In the genomic region with DNA sequence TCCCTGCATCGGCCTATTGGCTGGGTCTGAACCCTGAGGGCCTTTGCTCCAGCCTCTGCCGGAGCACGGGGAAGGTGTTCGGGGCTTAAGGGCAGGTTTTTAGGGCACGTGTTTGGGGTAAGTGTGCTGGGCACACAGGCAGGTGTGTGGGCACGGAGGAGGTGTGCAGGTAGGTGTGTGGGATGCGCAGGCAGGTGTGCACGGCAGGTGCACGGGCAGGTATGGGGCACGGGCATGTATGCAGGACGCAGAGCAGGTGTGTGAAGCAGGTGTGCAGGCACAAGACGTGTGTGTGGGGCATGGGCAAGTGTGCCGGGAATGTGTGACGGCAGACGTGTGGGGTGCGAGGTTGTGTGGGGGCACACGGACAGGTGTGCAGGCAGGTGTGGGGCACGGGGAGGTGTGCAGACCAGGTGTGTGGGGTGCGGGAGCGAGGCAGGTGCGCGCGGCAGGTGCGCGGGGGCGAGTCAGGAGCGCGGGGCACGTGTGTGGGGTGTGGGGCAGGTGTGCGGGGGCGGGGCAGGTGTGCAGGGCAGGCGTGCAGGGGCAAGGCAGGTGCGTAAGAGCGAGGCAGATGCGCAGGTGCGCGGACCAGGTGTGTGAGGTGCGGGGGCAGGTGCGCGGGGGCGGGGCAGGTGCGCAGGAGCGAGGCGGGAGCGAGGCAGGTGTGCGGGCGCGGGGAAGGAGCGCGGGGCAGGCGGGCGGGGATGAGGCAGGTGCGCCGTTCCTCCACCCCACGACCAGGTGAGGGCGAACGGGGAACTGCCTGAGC, we compare ENCODE assay signal across 8 cellular contexts. TPM values are rescaled to one million over a fixed set of nuclear protein-coding genes. Genes with fewer than 3 reads are reported as not detected.
DNase-seq lines count a peak whose midpoint lies in the region; ATAC-seq and TF ChIP-seq lines count a peak whose summit lies in the region.

No MANE protein-coding gene starts in this region.

- no peak for ATAC-seq in HG03095 (IDR thresholded peaks at IDR 0.05; ENCODE audit: unreplicated experiment)

- H3K4me3 ChIP-seq in AG09309 (ENCODE audit: control insufficient read depth, low read depth, low read length) = peak overlapping the region; percentile 64
- H3K4me3 ChIP-seq in HL-60 (replicated peaks; ENCODE audit: insufficient read depth, low read length) = peak overlapping the region; percentile 62
- H3K4me3 ChIP-seq in astrocyte of the cerebellum (ENCODE audit: low read depth, low read length) = peak overlapping the region; percentile 79
- H3K4me3 ChIP-seq in liver (ENCODE audit: low read depth in 1 of 3, low read length in 3 of 3) = peak overlapping the region; percentile 55 to 81 (median 57)
- H3K4me3 ChIP-seq in thyroid gland (replicated peaks in 1 of 3) = peak overlapping the region; percentile 62 to 74 (median 73)

- peak overlapping the region in 1 of 2 donors; percentile 73 for H3K9ac ChIP-seq in liver (ENCODE audit: low read depth in 1 of 2, low read length in 2 of 2)

- H3K9me3 ChIP-seq in liver (ENCODE audit: control insufficient read depth in 4 of 4, low read length in 3 of 4) = no peaks in the 10 kb centered on the region
- no peaks in the 10 kb centered on the region for H3K9me3 ChIP-seq in thyroid gland

- WGBS in liver = 32% methylated on average over 57 of the region's 57 CpGs
- WGBS in thyroid gland, 2 donors = 29 to 31% methylated on average over 46 to 54 of the region's 57 CpGs

- peaks cover 0 to 4% (median 2%) of the 10 kb centered on the region in 4 donors for H3K36me3 ChIP-seq in liver (ENCODE audit: control insufficient read depth in 4 of 4, insufficient read depth in 3 of 4, low read depth in 1 of 4, low read length in 3 of 4)
- H3K36me3 ChIP-seq in thyroid gland = no peaks in the 10 kb centered on the region

- peaks cover 0 to 7% (median 5%) of the 10 kb centered on the region in 4 donors for H3K4me1 ChIP-seq in liver (ENCODE audit: control insufficient read depth in 4 of 4, insufficient read depth in 4 of 4, low read length in 3 of 4)
- peaks cover 16 to 39% of the 10 kb centered on the region in 2 donors for H3K4me1 ChIP-seq in thyroid gland

- TF ChIP-seq POLR2A in thyroid gland (IDR thresholded peaks at IDR 0.05) = no peak

- in situ Hi-C loops in astrocyte of the cerebellum (cut with HindIII; ENCODE audit: low sequenced_read_pairs) = no loop called here

- H3K27me3 ChIP-seq in HL-60 (ENCODE audit: insufficient read depth, poor library complexity, severe bottlenecking) (no peaks in the 10 kb centered on the region), liver (ENCODE audit: control insufficient read depth in 4 of 4, insufficient read depth in 4 of 4, low read length in 3 of 4) (no peaks in the 10 kb centered on the region), thyroid gland (no peaks in the 10 kb centered on the region)

- peak overlapping the region; percentile 99 for H3K27ac ChIP-seq in HL-60 (replicated peaks)
- peak overlapping the region; percentile 64 to 86 for H3K27ac ChIP-seq in liver (ENCODE audit: low read depth in 1 of 2, low read length in 2 of 2)
- H3K27ac ChIP-seq in thyroid gland = peak overlapping the region; percentile 54 to 79 (median 71)

- DNase-seq in AG09309 (ENCODE audit: low read depth) (no peak), HL-60 (ENCODE audit: low read depth in 1 of 2, low spot score in 1 of 2) (no peak), astrocyte of the cerebellum (ENCODE audit: low read depth) (no peak), thyroid gland (peak; percentile 50 to 52), activated gamma-delta T cell (lab: John Stamatoyannopoulos, UW) (no peak)
- no peak for DNase-seq in stimulated activated CD4-positive, alpha-beta T cell treated with anti-CD3 and anti-CD28 coated beads, Interleukin-4, amount 100 ng/mL, for 4 hours

- TF ChIP-seq RAD21 in liver (IDR thresholded peaks at IDR 0.05) = no peak

- intact Hi-C loops in thyroid gland (cut with DNase I) = no loop called here

- no peak for TF ChIP-seq CTCF in AG09309 (IDR thresholded peaks at IDR 0.05; ENCODE audit: control insufficient read depth, insufficient read depth, low read depth, low read length, missing control alignments)
- TF ChIP-seq CTCF in HL-60 (IDR thresholded peaks at IDR 0.05; ENCODE audit: insufficient read depth, low read length) = no peak
- no peak for TF ChIP-seq CTCF in astrocyte of the cerebellum (IDR thresholded peaks at IDR 0.05; ENCODE audit: low read depth, low read length, missing control alignments)
- no peak for TF ChIP-seq CTCF in liver (IDR thresholded peaks at IDR 0.05; ENCODE audit: low read depth, low read length, missing input control)
- no peak for TF ChIP-seq CTCF in thyroid gland (IDR thresholded peaks at IDR 0.05)

TF ChIP-seq in liver, 16 proteins besides CTCF, POLR2A, EP300 and RAD21:
- no peak for TF ChIP-seq FOXA1 (IDR thresholded peaks at IDR 0.05)
- TF ChIP-seq RXRA (IDR thresholded peaks at IDR 0.05) = no peak
- TF ChIP-seq YY1 (IDR thresholded peaks at IDR 0.05) = no peak
- no peak for TF ChIP-seq NR2F2 (IDR thresholded peaks at IDR 0.05)
- TF ChIP-seq FOXA2 (IDR thresholded peaks at IDR 0.05) = no peak
- TF ChIP-seq, protein P1, sequence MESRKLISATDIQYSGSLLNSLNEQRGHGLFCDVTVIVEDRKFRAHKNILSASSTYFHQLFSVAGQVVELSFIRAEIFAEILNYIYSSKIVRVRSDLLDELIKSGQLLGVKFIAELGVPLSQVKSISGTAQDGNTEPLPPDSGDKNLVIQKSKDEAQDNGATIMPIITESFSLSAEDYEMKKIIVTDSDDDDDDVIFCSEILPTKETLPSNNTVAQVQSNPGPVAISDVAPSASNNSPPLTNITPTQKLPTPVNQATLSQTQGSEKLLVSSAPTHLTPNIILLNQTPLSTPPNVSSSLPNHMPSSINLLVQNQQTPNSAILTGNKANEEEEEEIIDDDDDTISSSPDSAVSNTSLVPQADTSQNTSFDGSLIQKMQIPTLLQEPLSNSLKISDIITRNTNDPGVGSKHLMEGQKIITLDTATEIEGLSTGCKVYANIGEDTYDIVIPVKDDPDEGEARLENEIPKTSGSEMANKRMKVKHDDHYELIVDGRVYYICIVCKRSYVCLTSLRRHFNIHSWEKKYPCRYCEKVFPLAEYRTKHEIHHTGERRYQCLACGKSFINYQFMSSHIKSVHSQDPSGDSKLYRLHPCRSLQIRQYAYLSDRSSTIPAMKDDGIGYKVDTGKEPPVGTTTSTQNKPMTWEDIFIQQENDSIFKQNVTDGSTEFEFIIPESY (IDR thresholded peaks at IDR 0.05) = no peak
- TF ChIP-seq JUND (IDR thresholded peaks at IDR 0.05) = no peak
- TF ChIP-seq GABPA (IDR thresholded peaks at IDR 0.05 in 1 of 2, conservative IDR thresholded peaks at IDR 0.05 in 1 of 2) = no peak

RNA-seq across cellular contexts. Expression of a gene that starts 28.6 kb away (rescaled TPM):
- total RNA-seq in liver (1 to 10 TPM; 8.5 to 8.7 TPM), thyroid gland (10 to 100 TPM; 57.5 to 89.7 (median 73.3) TPM)
- polyA plus RNA-seq in liver = 1 to 10 TPM in 1 of 2 donors, under 1 TPM in 1; 0.67 to 9.0 TPM

Comparison
In these comparisons a context has a peak if more than half of its experiments do, and no peak if none do; other contexts are left out.
1. DNase-seq: peak in thyroid gland (2 of 2); none in AG09309 (single experiment), HL-60 (0 of 2), astrocyte of the cerebellum (single experiment), stimulated activated CD4-positive, alpha-beta T cell treated with anti-CD3 and anti-CD28 coated beads, Interleukin-4, amount 100 ng/mL, for 4 hours (0 of 2) and activated gamma-delta T cell (single experiment).
2. RNA of a gene that starts 28.6 kb away (total RNA-seq): 57.5 to 89.7 TPM in thyroid gland; 8.5 to 8.7 TPM in liver; every median in the first group is over 4 times any median in the second.
3. Peak in every context shown above with its lines, with median percentiles within 50 percentile points of each other: H3K4me3 ChIP-seq and H3K27ac ChIP-seq.